ENCODE assay signal across 8 cellular contexts in genomic region chr9:68704804-68705635, GRCh38. TPM values are rescaled to one million over a fixed set of nuclear protein-coding genes. Genes with fewer than 3 reads are reported as not detected.
DNase-seq lines count a peak whose midpoint lies in the region; ATAC-seq and TF ChIP-seq lines count a peak whose summit lies in the region.

PIP5K1B (plus strand) TSS chr9:68705240; CDS start chr9:68822615, 117,375 bp downstream.

- H3K27ac ChIP-seq in cardiac muscle cell (peak within 1 kb of the TSS; percentile 85), uterus (peak within 1 kb of the TSS; percentile 47 to 65)

- H3K9me3 Mint-ChIP-seq in activated T-helper 2 cell treated with anti-CD3 and anti-CD28 coated beads, Interferon-gamma antibody, Interleukin-2, Interleukin-4, amounts not matched to agents 10 μg/mL and 5 μg/mL and 100 μg/mL, durations not matched to agents 14 hours and 24 hours and 36 hours = no peaks in the 10 kb centered on the region

- H3K4me1 ChIP-seq in cardiac muscle cell (ENCODE audit: low read depth) = no peaks in the 10 kb centered on the region
- no peaks in the 10 kb centered on the region for H3K4me1 ChIP-seq in uterus

- H3K4me3 ChIP-seq in cardiac muscle cell (peak within 1 kb of the TSS; percentile 97), uterus (peak within 1 kb of the TSS; percentile 48 to 60)

- peak; percentile 78 for ATAC-seq in HG03280 (IDR thresholded peaks at IDR 0.05; ENCODE audit: unreplicated experiment)

- peak within 1 kb of the TSS; percentile 67 for H3K27ac Mint-ChIP-seq in activated T-helper 2 cell treated with anti-CD3 and anti-CD28 coated beads, Interferon-gamma antibody, Interleukin-2, Interleukin-4, amounts not matched to agents 10 μg/mL and 5 μg/mL and 100 μg/mL, durations not matched to agents 14 hours and 24 hours and 36 hours

- peak within 1 kb of the TSS; percentile 88 for H3K4me3 Mint-ChIP-seq in activated T-helper 2 cell treated with anti-CD3 and anti-CD28 coated beads, Interferon-gamma antibody, Interleukin-2, Interleukin-4, amounts not matched to agents 10 μg/mL and 5 μg/mL and 100 μg/mL, durations not matched to agents 14 hours and 24 hours and 36 hours (ENCODE audit: low read depth)

- intact Hi-C loops in activated T-helper 2 cell treated with anti-CD3 and anti-CD28 coated beads, Interferon-gamma antibody, Interleukin-2, Interleukin-4, amounts not matched to agents 10 μg/mL and 5 μg/mL and 100 μg/mL, durations not matched to agents 14 hours and 24 hours and 36 hours (cut with micrococcal nuclease) = loop anchor here (5.0 to 10.0 kb wide), 3 partner anchors 97 to 320 kb away; no protein-coding TSS in a partner anchor
- intact Hi-C loops in uterus (cut with DNase I; ENCODE audit: low total_unique reads) = no loop called here

- H3K9me3 ChIP-seq in cardiac muscle cell (ENCODE audit: low read depth) (no peaks in the 10 kb centered on the region), uterus (no peaks in the 10 kb centered on the region)

- TF ChIP-seq POLR2A in GM19099 (IDR thresholded peaks at IDR 0.05; ENCODE audit: extremely low read depth, insufficient read length, low read depth) (peak; percentile 80), uterus (IDR thresholded peaks at IDR 0.05) (peak in 1 of 2 donors; percentile 66)

- peaks cover 54% of the 10 kb centered on the region for H3K4me1 Mint-ChIP-seq in activated T-helper 2 cell treated with anti-CD3 and anti-CD28 coated beads, Interferon-gamma antibody, Interleukin-2, Interleukin-4, amounts not matched to agents 10 μg/mL and 5 μg/mL and 100 μg/mL, durations not matched to agents 14 hours and 24 hours and 36 hours (ENCODE audit: low read depth)

- no peak for TF ChIP-seq CTCF in cardiac muscle cell (IDR thresholded peaks at IDR 0.05; ENCODE audit: low read depth, low read length)
- TF ChIP-seq CTCF in uterus (IDR thresholded peaks at IDR 0.05) = peak in 2 of 4 experiments; percentile 8 to 20

- H3K36me3 Mint-ChIP-seq in activated T-helper 2 cell treated with anti-CD3 and anti-CD28 coated beads, Interferon-gamma antibody, Interleukin-2, Interleukin-4, amounts not matched to agents 10 μg/mL and 5 μg/mL and 100 μg/mL, durations not matched to agents 14 hours and 24 hours and 36 hours (ENCODE audit: low read depth) = peaks cover 44% of the 10 kb centered on the region

- peak; percentile 58 for DNase-seq in COR-L47 (lab: John Stamatoyannopoulos, UW)
- peak; percentile 65 for DNase-seq in NCI-H526 treated with DMSO at 0.1 percent for 48 hours (lab: John Stamatoyannopoulos, UW)
- DNase-seq in activated T-helper 2 cell treated with anti-CD3 and anti-CD28 coated beads, Interferon-gamma antibody, Interleukin-2, Interleukin-4, amounts not matched to agents 10 μg/mL and 5 μg/mL and 100 μg/mL, durations not matched to agents 14 hours and 24 hours and 36 hours (ENCODE audit: low spot score) = peak; percentile 69
- DNase-seq in cardiac muscle cell (ENCODE audit: low read depth in 1 of 2, low spot score in 1 of 2) = peak; percentile 58 to 87
- DNase-seq in occipital lobe (lab: John Stamatoyannopoulos, UW) = peak; percentile 44
- peak; percentile 30 to 35 for DNase-seq in uterus

- H3K27me3 Mint-ChIP-seq in activated T-helper 2 cell treated with anti-CD3 and anti-CD28 coated beads, Interferon-gamma antibody, Interleukin-2, Interleukin-4, amounts not matched to agents 10 μg/mL and 5 μg/mL and 100 μg/mL, durations not matched to agents 14 hours and 24 hours and 36 hours (ENCODE audit: low read depth) = peaks cover 36% of the 10 kb centered on the region

- H3K36me3 ChIP-seq in cardiac muscle cell (no peaks in the 10 kb centered on the region), uterus (no peaks in the 10 kb centered on the region)

- H3K27me3 ChIP-seq in cardiac muscle cell (peaks cover 55% of the 10 kb centered on the region), uterus (peaks cover 0 to 9% of the 10 kb centered on the region in 2 donors)

RNA-seq across cellular contexts. Expression of gene PIP5K1B, which starts in this region (rescaled TPM):
- total RNA-seq in activated T-helper 2 cell treated with anti-CD3 and anti-CD28 coated beads, Interferon-gamma antibody, Interleukin-2, Interleukin-4, amounts not matched to agents 10 μg/mL and 5 μg/mL and 100 μg/mL, durations not matched to agents 14 hours and 24 hours and 36 hours = 76.2 and 77.2 TPM in 2 replicates
- total RNA-seq in cardiac muscle cell (5.0 and 7.8 TPM in 2 replicates), occipital lobe (2.7 TPM), uterus (1 to 10 TPM in 3 of 4 donors, under 1 TPM in 1; 0.29 to 8.2 (median 4.1) TPM)
- 2.0 and 3.2 TPM in 2 replicates for polyA plus RNA-seq in cardiac muscle cell

Comparison
In these comparisons a context has a peak if more than half of its experiments do, and no peak if none do; other contexts are left out.
1. Peak in every context shown above with its lines: DNase-seq, ATAC-seq, H3K4me3 ChIP-seq and H3K27ac ChIP-seq.